27 cellular contexts compared by ENCODE assay signal in genomic region chr20:3423126-3423525, GRCh38.
"Had no signal": no experiment of that assay in that cellular context is flagged by ENCODE, and none has a peak within 500 bp of the region (broad histone marks: within the 10 kb centered on the region; RNA-seq: fewer than 3 reads in every experiment).

No MANE protein-coding gene starts in this region.

- H3K36me3 Mint-ChIP-seq: stimulated activated memory B cell treated with anti-CD40 and anti-IgM and Interleukin-4, amounts not matched to agents 10 μg/mL and 1 μg/mL and 100 μg/mL, for 72 hours had no signal

- H3K4me1 ChIP-seq: tibial nerve had no signal

- H3K27ac ChIP-seq: coronary artery, heart right ventricle, left lung, stomach, suprapubic skin, tibial nerve had no signal

- H3K27ac Mint-ChIP-seq: activated CD4-positive, alpha-beta memory T cell treated with anti-CD3 and anti-CD28 coated beads for 36 hours; activated naive CD4-positive, alpha-beta T cell treated with anti-CD3 and anti-CD28 coated beads for 36 hours; activated naive CD8-positive, alpha-beta T cell treated with anti-CD3 and anti-CD28 coated beads, Interleukin-2, amount 10 ng/mL, durations not matched to agents 7 days and 5 days; activated T-cell treated with anti-CD3 and anti-CD28 coated beads, Interleukin-2, amount 50 U/mL, for 72 hours; immature natural killer cell; naive thymus-derived CD4-positive, alpha-beta T cell; stimulated activated memory B cell treated with anti-CD40 and anti-IgM and Interleukin-4, amounts not matched to agents 10 μg/mL and 1 μg/mL and 100 μg/mL, for 72 hours had no signal

- H3K27me3 Mint-ChIP-seq: activated CD4-positive, alpha-beta memory T cell treated with anti-CD3 and anti-CD28 coated beads for 36 hours had no signal

- H3K9me3 Mint-ChIP-seq: activated CD4-positive, alpha-beta memory T cell treated with anti-CD3 and anti-CD28 coated beads for 36 hours; activated naive CD4-positive, alpha-beta T cell treated with anti-CD3 and anti-CD28 coated beads for 36 hours; activated naive CD8-positive, alpha-beta T cell treated with anti-CD3 and anti-CD28 coated beads, Interleukin-2, amount 10 ng/mL, durations not matched to agents 7 days and 5 days; activated T-cell treated with anti-CD3 and anti-CD28 coated beads, Interleukin-2, amount 50 U/mL, for 72 hours; immature natural killer cell; naive thymus-derived CD4-positive, alpha-beta T cell; neural crest cell; stimulated activated memory B cell treated with anti-CD40 and anti-IgM and Interleukin-4, amounts not matched to agents 10 μg/mL and 1 μg/mL and 100 μg/mL, for 72 hours had no signal

- H3K36me3 ChIP-seq: heart right ventricle, left lung, stomach, suprapubic skin, tibial nerve had no signal

- ATAC-seq: activated T-cell treated with anti-CD3 and anti-CD28 coated beads, Interleukin-2, amount 50 U/mL, for 72 hours; heart right ventricle; left lung; naive thymus-derived CD4-positive, alpha-beta T cell; sciatic nerve; stimulated activated memory B cell treated with anti-CD40 and anti-IgM and Interleukin-4, amounts not matched to agents 10 μg/mL and 1 μg/mL and 100 μg/mL, for 72 hours had no signal

- H3K9me3 ChIP-seq: heart right ventricle, left lung, stomach, suprapubic skin, tibial nerve had no signal

- FAIRE-seq: bronchial epithelial cell had no signal

- H3K4me3 ChIP-seq: coronary artery, heart right ventricle, left lung, lung, stomach, suprapubic skin, tibial nerve had no signal

- H3K27me3 ChIP-seq: heart right ventricle, left lung, stomach, suprapubic skin, tibial nerve had no signal

- DNase-seq: activated CD4-positive, alpha-beta memory T cell treated with anti-CD3 and anti-CD28 coated beads for 36 hours; activated CD4-positive, alpha-beta T cell treated with anti-CD3 and anti-CD28 coated beads for 48 hours; activated effector memory CD4-positive, alpha-beta T cell treated with Interleukin-2 at 50 U/mL for 16 hours; activated naive CD4-positive, alpha-beta T cell treated with anti-CD3 and anti-CD28 coated beads for 36 hours; activated naive CD8-positive, alpha-beta T cell treated with anti-CD3 and anti-CD28 coated beads, Interleukin-2, amount 10 ng/mL, durations not matched to agents 7 days and 5 days; activated T-cell treated with anti-CD3 and anti-CD28 coated beads, Interleukin-2, amount 50 U/mL, for 72 hours; amniotic stem cell; cerebellar nuclear complex; erythroblast; foreskin fibroblast; heart right ventricle; immature natural killer cell; kidney glomerular epithelial cell; left lung; naive thymus-derived CD4-positive, alpha-beta T cell; posterior cingulate gyrus; small intestine; stimulated activated CD4-positive, alpha-beta T cell treated with anti-CD3 and anti-CD28 coated beads, Interleukin-2, amount 100 ng/mL, for 24 hours; stomach had no signal

- H3K4me3 Mint-ChIP-seq: activated CD4-positive, alpha-beta memory T cell treated with anti-CD3 and anti-CD28 coated beads for 36 hours; activated naive CD4-positive, alpha-beta T cell treated with anti-CD3 and anti-CD28 coated beads for 36 hours; activated naive CD8-positive, alpha-beta T cell treated with anti-CD3 and anti-CD28 coated beads, Interleukin-2, amount 10 ng/mL, durations not matched to agents 7 days and 5 days; activated T-cell treated with anti-CD3 and anti-CD28 coated beads, Interleukin-2, amount 50 U/mL, for 72 hours; immature natural killer cell; naive thymus-derived CD4-positive, alpha-beta T cell; neural crest cell; stimulated activated memory B cell treated with anti-CD40 and anti-IgM and Interleukin-4, amounts not matched to agents 10 μg/mL and 1 μg/mL and 100 μg/mL, for 72 hours had no signal

- H3K4me1 Mint-ChIP-seq: neural crest cell had no signal
